Comparison of ENCODE assay signal across 15 cellular contexts in the genomic region with DNA sequence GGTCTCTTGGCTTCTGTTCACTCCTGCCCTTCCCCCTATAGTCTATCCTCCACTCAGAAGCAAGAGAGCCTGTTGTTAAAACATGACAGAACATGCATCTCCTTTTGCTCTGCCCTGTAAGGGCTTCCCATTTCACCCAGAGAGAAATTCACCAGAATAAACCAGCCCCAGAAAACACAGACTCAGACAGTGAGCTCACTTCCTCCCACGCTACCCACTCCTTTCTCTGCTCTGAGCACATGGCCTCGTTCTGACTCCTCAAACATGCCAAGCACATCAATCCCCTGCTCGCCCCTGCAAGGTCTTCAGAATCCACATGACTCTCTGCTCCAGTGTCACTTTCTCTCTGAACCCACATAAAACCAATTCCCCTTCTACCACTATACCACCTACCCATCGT. TPM values are rescaled to one million over a fixed set of nuclear protein-coding genes. Genes with fewer than 3 reads are reported as not detected.
A peak's percentile ranks its signal among the peaks of the same experiment; 100 is the strongest.
DNase-seq lines count a peak whose midpoint lies in the region; ATAC-seq and TF ChIP-seq lines count a peak whose summit lies in the region.
"Had no signal": no experiment of that assay in that cellular context is flagged by ENCODE, and none has a peak within 500 bp of the region (broad histone marks: within the 10 kb centered on the region; RNA-seq: fewer than 3 reads in every experiment).

No MANE protein-coding gene starts in this region.

- H3K4ac ChIP-seq in trophoblast cell (ENCODE audit: low read depth, low read length), result peak overlapping the region; percentile 75

- H3K9me3 Mint-ChIP-seq in endodermal cell, result peaks cover 76% of the 10 kb centered on the region
- H3K9me3 Mint-ChIP-seq in CD4-positive, alpha-beta T cell, result peaks cover 3% of the 10 kb centered on the region
- H3K9me3 Mint-ChIP-seq: natural killer cell treated with Interleukin-12 subunit alpha and Interleukin-12 subunit beta and Interleukin-15 and Interleukin-18, amount 100 ng/mL, for 72 hours had no signal

- no peak overlapping the region for H3K18ac ChIP-seq in trophoblast cell (ENCODE audit: low read length)

- H4K91ac ChIP-seq in trophoblast cell (ENCODE audit: low read depth, low read length), result no peak overlapping the region

- H3K23ac ChIP-seq in trophoblast cell (ENCODE audit: low read length), result no peak overlapping the region

- no peak overlapping the region for H4K12ac ChIP-seq in trophoblast cell (ENCODE audit: low read depth, low read length)

- H2BK12ac ChIP-seq in trophoblast cell (ENCODE audit: low read length), result no peak overlapping the region

- no peaks in the 10 kb centered on the region for H3K27me3 ChIP-seq in RWPE2 (ENCODE audit: insufficient read depth, poor library complexity, severe bottlenecking)
- H3K27me3 ChIP-seq in trophoblast cell (ENCODE audit: insufficient read depth, low read length), result no peaks in the 10 kb centered on the region
- no peaks in the 10 kb centered on the region for H3K27me3 ChIP-seq in endodermal cell (ENCODE audit: control insufficient read depth, insufficient read depth, low read length, poor library complexity, severe bottlenecking)
- H3K27me3 ChIP-seq in CD4-positive, alpha-beta T cell (ENCODE audit: control insufficient read depth, insufficient read depth, low read length), result no peaks in the 10 kb centered on the region
- H3K27me3 ChIP-seq: stomach had no signal

- H3K4me1 ChIP-seq in RWPE2 (ENCODE audit: insufficient read depth, poor library complexity, severe bottlenecking) (peaks cover 24% of the 10 kb centered on the region), trophoblast cell (ENCODE audit: control insufficient read depth in 1 of 2, insufficient read depth in 2 of 2, low read length in 2 of 2) (peaks cover 0 to 1% of the 10 kb centered on the region in 2 experiments), endodermal cell (ENCODE audit: control insufficient read depth, insufficient read depth, low read length) (no peaks in the 10 kb centered on the region)

- peaks cover 6% of the 10 kb centered on the region for H3K4me1 Mint-ChIP-seq in endodermal cell
- H3K4me1 Mint-ChIP-seq in CD4-positive, alpha-beta T cell (ENCODE audit: low read depth), result no peaks in the 10 kb centered on the region
- H3K4me1 Mint-ChIP-seq: CD4-positive, alpha-beta memory T cell; T-cell had no signal

- POLR2A ChIA-PET in CD4-positive, alpha-beta T cell (lab: Charles Lee), result no interaction called here

- no peaks in the 10 kb centered on the region for H3K79me1 ChIP-seq in trophoblast cell (ENCODE audit: low read length)

- WGBS in trophoblast cell (ENCODE audit: extremely low coverage, insufficient coverage, insufficient read length), result 100% methylated on average over 1 of the region's 4 CpGs
- WGBS in endodermal cell (ENCODE audit: insufficient coverage in 1 of 2, insufficient read length in 1 of 2), 2 experiments, result 79 to 100% methylated on average over 1 to 4 of the region's 4 CpGs

- no peak overlapping the region for H3K9ac ChIP-seq in trophoblast cell (ENCODE audit: low read length)
- no peak overlapping the region for H3K9ac ChIP-seq in endodermal cell (ENCODE audit: extremely low read depth, low read length, poor library complexity, severe bottlenecking)

- no peak overlapping the region for H3K4me2 ChIP-seq in trophoblast cell (ENCODE audit: low read length)

- CTCF ChIA-PET in CD4-positive, alpha-beta T cell (lab: Charles Lee), result no interaction called here

- H3K27ac ChIP-seq in RWPE2 (ENCODE audit: poor library complexity, severe bottlenecking) (peak overlapping the region; percentile 41), trophoblast cell (ENCODE audit: low read depth, low read length) (no peak overlapping the region), endodermal cell (ENCODE audit: low read depth, low read length) (no peak overlapping the region)
- H3K27ac ChIP-seq in CD4-positive, alpha-beta T cell (ENCODE audit: low read depth, low read length), result no peak overlapping the region
- H3K27ac ChIP-seq: stomach had no signal

- peaks cover 15% of the 10 kb centered on the region for H3K36me3 Mint-ChIP-seq in endodermal cell (ENCODE audit: low read depth)
- no peaks in the 10 kb centered on the region for H3K36me3 Mint-ChIP-seq in CD4-positive, alpha-beta T cell (ENCODE audit: low read depth)
- H3K36me3 Mint-ChIP-seq: CD4-positive, alpha-beta memory T cell; natural killer cell treated with Interleukin-12 subunit alpha and Interleukin-12 subunit beta and Interleukin-15 and Interleukin-18, amount 100 ng/mL, for 72 hours; T-cell had no signal

- H3K4me3 ChIP-seq in RWPE2 (ENCODE audit: severe bottlenecking), result no peak overlapping the region
- H3K4me3 ChIP-seq in fibroblast of mammary gland (ENCODE audit: control insufficient read depth, low read depth, low read length), result no peak overlapping the region
- no peak overlapping the region for H3K4me3 ChIP-seq in trophoblast cell (ENCODE audit: low read depth, low read length)
- H3K4me3 ChIP-seq in endodermal cell (ENCODE audit: low read length), result no peak overlapping the region
- H3K4me3 ChIP-seq: stomach had no signal

- H3K4me3 Mint-ChIP-seq in endodermal cell, result no peak overlapping the region
- no peak overlapping the region for H3K4me3 Mint-ChIP-seq in CD4-positive, alpha-beta T cell
- H3K4me3 Mint-ChIP-seq: activated T-cell treated with anti-CD3 and anti-CD28 coated beads, Interleukin-2, amount 50 U/mL, for 72 hours; CD4-positive, alpha-beta memory T cell; natural killer cell treated with Interleukin-12 subunit alpha and Interleukin-12 subunit beta and Interleukin-15 and Interleukin-18, amount 100 ng/mL, for 72 hours; T-cell had no signal

- DNase-seq in RWPE2 (ENCODE audit: low spot score) (no peak), fibroblast of mammary gland (ENCODE audit: low read depth) (peak; percentile 56), trophoblast cell (no peak), endodermal cell (no peak)
- DNase-seq in CD4-positive, alpha-beta T cell, result no peak
- DNase-seq: activated T-cell treated with anti-CD3 and anti-CD28 coated beads, Interleukin-2, amount 50 U/mL, for 72 hours; CD4-positive, alpha-beta memory T cell; GF-D8; left cardiac atrium; NCI-H524 treated with DMSO at 0.1 percent for 48 hours; stomach; T-cell had no signal

- no peak overlapping the region for H2AK5ac ChIP-seq in trophoblast cell (ENCODE audit: low read length)

- no peak overlapping the region for H2AFZ ChIP-seq in trophoblast cell (ENCODE audit: insufficient read depth, low read length, poor library complexity)

- intact Hi-C loops in CD4-positive, alpha-beta T cell (cut with DNase I, micrococcal nuclease), result no loop called here

- ATAC-seq in GM19351 (IDR thresholded peaks at IDR 0.05; ENCODE audit: unreplicated experiment), result peak; percentile 57
- ATAC-seq in RWPE2 (ENCODE audit: low read depth), result peak; percentile 57; the same call in 2 of the 3 replicates
- no peak for ATAC-seq in GM18909 (IDR thresholded peaks at IDR 0.05; ENCODE audit: poor library complexity, unreplicated experiment)
- ATAC-seq in CD4-positive, alpha-beta T cell (ENCODE audit: poor library complexity), result no peak
- ATAC-seq: activated T-cell treated with anti-CD3 and anti-CD28 coated beads, Interleukin-2, amount 50 U/mL, for 72 hours; natural killer cell treated with Interleukin-12 subunit alpha and Interleukin-12 subunit beta and Interleukin-15 and Interleukin-18, amount 100 ng/mL, for 72 hours; T-cell had no signal

- no peak overlapping the region for H3K14ac ChIP-seq in trophoblast cell (ENCODE audit: low read length)

- no peak overlapping the region for H2BK5ac ChIP-seq in trophoblast cell (ENCODE audit: low read depth, low read length, poor library complexity)

- TF ChIP-seq CTCF in RWPE2 (IDR thresholded peaks at IDR 0.05; ENCODE audit: poor library complexity, severe bottlenecking), result no peak
- no peak for TF ChIP-seq CTCF in fibroblast of mammary gland (conservative IDR thresholded peaks at IDR 0.05; ENCODE audit: control insufficient read depth, insufficient read depth, low read depth, low read length)
- no peak for TF ChIP-seq CTCF in endodermal cell (conservative IDR thresholded peaks at IDR 0.05)
- no peak for TF ChIP-seq CTCF in CD4-positive, alpha-beta T cell (IDR thresholded peaks at IDR 0.05)

- H3K27ac Mint-ChIP-seq in endodermal cell, result no peak overlapping the region
- no peak overlapping the region for H3K27ac Mint-ChIP-seq in CD4-positive, alpha-beta T cell
- H3K27ac Mint-ChIP-seq: activated T-cell treated with anti-CD3 and anti-CD28 coated beads, Interleukin-2, amount 50 U/mL, for 72 hours; CD4-positive, alpha-beta memory T cell; natural killer cell treated with Interleukin-12 subunit alpha and Interleukin-12 subunit beta and Interleukin-15 and Interleukin-18, amount 100 ng/mL, for 72 hours; T-cell had no signal

- H4K8ac ChIP-seq in trophoblast cell (ENCODE audit: low read depth, low read length), result no peak overlapping the region

- H3K27me3 Mint-ChIP-seq in endodermal cell (ENCODE audit: insufficient read depth), result no peaks in the 10 kb centered on the region
- H3K27me3 Mint-ChIP-seq in CD4-positive, alpha-beta T cell, result no peaks in the 10 kb centered on the region
- H3K27me3 Mint-ChIP-seq: natural killer cell treated with Interleukin-12 subunit alpha and Interleukin-12 subunit beta and Interleukin-15 and Interleukin-18, amount 100 ng/mL, for 72 hours had no signal

- H3K36me3 ChIP-seq in RWPE2 (ENCODE audit: low read depth), result no peaks in the 10 kb centered on the region
- peaks cover 9 to 11% of the 10 kb centered on the region in 2 experiments for H3K36me3 ChIP-seq in trophoblast cell (ENCODE audit: control insufficient read depth in 1 of 2, insufficient read depth in 2 of 2, low read length in 2 of 2)
- H3K36me3 ChIP-seq in endodermal cell (ENCODE audit: control insufficient read depth, insufficient read depth, low read length), result peaks cover 6% of the 10 kb centered on the region

- H3K9me3 ChIP-seq in RWPE2 (ENCODE audit: severe bottlenecking) (no peaks in the 10 kb centered on the region), trophoblast cell (ENCODE audit: insufficient read depth, low read depth, low read length) (no peaks in the 10 kb centered on the region), endodermal cell (ENCODE audit: control insufficient read depth, low read length) (no peaks in the 10 kb centered on the region)
- no peaks in the 10 kb centered on the region for H3K9me3 ChIP-seq in CD4-positive, alpha-beta T cell (ENCODE audit: control insufficient read depth, low read length)

- H3K79me2 ChIP-seq in trophoblast cell (ENCODE audit: control insufficient read depth, insufficient read depth, low read length, poor library complexity), result peaks cover 11% of the 10 kb centered on the region

- no peak overlapping the region for H2BK120ac ChIP-seq in trophoblast cell (ENCODE audit: insufficient read depth, low read length, poor library complexity)

RNA-seq across cellular contexts. Expression of a gene that starts 50.4 kb away (rescaled TPM):
- polyA plus RNA-seq in trophoblast cell (2013), result 49.3 and 50.0 TPM in 2 replicates
- total RNA-seq in endodermal cell, result 10 to 100 TPM; 23.5 to 24.9 TPM
- 57.7 TPM for polyA plus RNA-seq in endodermal cell (2013, experiment 1 of 2)
- polyA plus RNA-seq in endodermal cell (2013, experiment 2 of 2), result 50.3 TPM
- under 1 TPM in 1 of 2 experiments, not detected in 1; 0.19 TPM for total RNA-seq in CD4-positive, alpha-beta T cell
- total RNA-seq: CD4-positive, alpha-beta memory T cell had no signal
- polyA plus RNA-seq: CD4-positive, alpha-beta memory T cell had no signal

Comparison
In these comparisons a context has a peak if more than half of its experiments do, and no peak if none do; other contexts are left out.
1. ATAC-seq: peak in GM19351 (single experiment) and RWPE2 (single experiment); none in GM18909 (single experiment) and CD4-positive, alpha-beta T cell (single experiment).
2. RNA of a gene that starts 50.4 kb away (total RNA-seq): 23.5 to 24.9 TPM in endodermal cell; 0.19 TPM in CD4-positive, alpha-beta T cell; every median in the first group is over 10 times any median in the second.